In genomic region chr11:28976801-28977145, GRCh38 we compare ENCODE assay signal across 14 cellular contexts.
"Had no signal": no experiment of that assay in that cellular context is flagged by ENCODE, and none has a peak within 500 bp of the region (broad histone marks: within the 10 kb centered on the region; RNA-seq: fewer than 3 reads in every experiment).

No MANE protein-coding gene starts in this region.

- H2AFZ ChIP-seq: parathyroid adenoma had no signal

- H3K4me3 ChIP-seq: cardiac muscle cell, colonic mucosa, esophagus squamous epithelium, skin epidermis, thoracic aorta, vagina had no signal

- H3K9me3 ChIP-seq: colonic mucosa, esophagus squamous epithelium, stomach, thoracic aorta, vagina had no signal

- DNase-seq: activated CD4-positive, alpha-beta memory T cell treated with anti-CD3 and anti-CD28 coated beads for 36 hours; activated gamma-delta T cell; activated T-cell treated with anti-CD3 and anti-CD28 coated beads, Interleukin-2, amount 50 U/mL, for 48 hours; anterior cingulate cortex; colonic mucosa; esophagus squamous epithelium; foreskin keratinocyte; retina; stomach had no signal

- H3K27me3 ChIP-seq: cardiac muscle cell, colonic mucosa, esophagus squamous epithelium, foreskin keratinocyte, stomach, vagina had no signal

- H3K79me2 ChIP-seq: parathyroid adenoma had no signal

- H3K36me3 ChIP-seq: cardiac muscle cell, colonic mucosa, esophagus squamous epithelium, stomach, thoracic aorta, vagina had no signal

- ATAC-seq: foreskin keratinocyte had no signal

- H3K4me1 ChIP-seq: colonic mucosa, esophagus squamous epithelium, foreskin keratinocyte, parathyroid adenoma, stomach, vagina had no signal

- H3K9ac ChIP-seq: parathyroid adenoma had no signal

- H3K27ac ChIP-seq: cardiac muscle cell, colonic mucosa, esophagus squamous epithelium, foreskin keratinocyte, parathyroid adenoma, skin epidermis, stomach, thoracic aorta, vagina had no signal
